ENCODE assay signal across 1 cellular context in the genomic region with DNA sequence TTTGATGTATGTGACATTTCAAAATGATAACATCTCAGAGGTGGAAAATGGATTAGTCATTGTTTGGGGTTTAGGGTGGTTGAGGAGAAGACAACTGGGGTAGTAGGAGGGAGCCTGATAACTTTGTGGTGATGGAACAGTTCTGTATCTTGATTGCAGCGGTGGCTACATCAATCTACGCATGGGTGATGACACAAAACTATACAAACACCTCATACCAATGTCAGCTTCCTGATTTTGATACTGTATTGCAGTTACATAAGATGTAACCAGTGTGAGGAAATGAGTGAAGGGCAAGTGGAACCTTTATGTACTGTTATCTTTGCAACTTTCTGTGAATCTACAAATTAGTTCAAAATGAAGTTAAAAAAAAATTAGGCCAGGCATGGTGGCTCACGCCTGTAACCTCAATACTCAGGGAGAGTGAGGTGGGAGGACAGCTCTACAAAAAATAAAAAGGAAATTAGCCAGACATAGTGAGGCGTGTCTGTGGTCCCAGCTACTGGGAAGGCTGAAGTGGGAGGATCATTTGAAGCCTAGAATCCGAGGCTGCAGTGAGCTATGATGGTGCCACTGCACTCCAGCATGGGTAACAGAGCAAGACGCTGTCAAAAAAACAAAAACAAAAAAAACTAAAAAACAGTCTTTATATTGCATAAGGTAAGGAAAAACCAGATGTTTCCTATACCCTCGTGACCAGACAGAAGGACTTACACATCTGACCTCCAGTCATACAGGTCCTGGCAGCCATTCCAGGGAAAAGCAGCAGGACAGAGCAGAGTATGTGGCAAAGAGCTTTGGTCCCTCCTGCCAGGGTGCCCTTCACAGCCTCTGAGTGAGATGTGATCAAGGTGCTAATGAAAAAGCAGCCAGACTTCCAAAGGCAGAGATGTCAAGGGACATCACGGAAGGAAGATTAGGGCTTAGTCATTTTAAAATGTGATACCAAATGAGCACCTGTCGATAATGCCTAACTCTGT.
TF ChIP-seq lines count a peak whose summit lies in the region.

No MANE protein-coding gene starts in this region.

TF ChIP-seq in GM12878, 131 proteins besides CTCF, POLR2A, EP300 and RAD21 (continued from another document):
- TF ChIP-seq, protein P1, sequence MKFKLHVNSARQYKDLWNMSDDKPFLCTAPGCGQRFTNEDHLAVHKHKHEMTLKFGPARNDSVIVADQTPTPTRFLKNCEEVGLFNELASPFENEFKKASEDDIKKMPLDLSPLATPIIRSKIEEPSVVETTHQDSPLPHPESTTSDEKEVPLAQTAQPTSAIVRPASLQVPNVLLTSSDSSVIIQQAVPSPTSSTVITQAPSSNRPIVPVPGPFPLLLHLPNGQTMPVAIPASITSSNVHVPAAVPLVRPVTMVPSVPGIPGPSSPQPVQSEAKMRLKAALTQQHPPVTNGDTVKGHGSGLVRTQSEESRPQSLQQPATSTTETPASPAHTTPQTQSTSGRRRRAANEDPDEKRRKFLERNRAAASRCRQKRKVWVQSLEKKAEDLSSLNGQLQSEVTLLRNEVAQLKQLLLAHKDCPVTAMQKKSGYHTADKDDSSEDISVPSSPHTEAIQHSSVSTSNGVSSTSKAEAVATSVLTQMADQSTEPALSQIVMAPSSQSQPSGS (IDR thresholded peaks at IDR 0.05; ENCODE audit: low read length) = 0 out of 2 replicates have a peak, but pooled peaks have one; percentile 34
- TF ChIP-seq GATAD2B (conservative IDR thresholded peaks at IDR 0.05; ENCODE audit: low read depth) (no peak), ATF7 (IDR thresholded peaks at IDR 0.05; ENCODE audit: low read depth) (0 out of 2 replicates have a peak, but pooled peaks have one; percentile 18)
